ENCODE assay signal across 21 cellular contexts in the genomic region with DNA sequence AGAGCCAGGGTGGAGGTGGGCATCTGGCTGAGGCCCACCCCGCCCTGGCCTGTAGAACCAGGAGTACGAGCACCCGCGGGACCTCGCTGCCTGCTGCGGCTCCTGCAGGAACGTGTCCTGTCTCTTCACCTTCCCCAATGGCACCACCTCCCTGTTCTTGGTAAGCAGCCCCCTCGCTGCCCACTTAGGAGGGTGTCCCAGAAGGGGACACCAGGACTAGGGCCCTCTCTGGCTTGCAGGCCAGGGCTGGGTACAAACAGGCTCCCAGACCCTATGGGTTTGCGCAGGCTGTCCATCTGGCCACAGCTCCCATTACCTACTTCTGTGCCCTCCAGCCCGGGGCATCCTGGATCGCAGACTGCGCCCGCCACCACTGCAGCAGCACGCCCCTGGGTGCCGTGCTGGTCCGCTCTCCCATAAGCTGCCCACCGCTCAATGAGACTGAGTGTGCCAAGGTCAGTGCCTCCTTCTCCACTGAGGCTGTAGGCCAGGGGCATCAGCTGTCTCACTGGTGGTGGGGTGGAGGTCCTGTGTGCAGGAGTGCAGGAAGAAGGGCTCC.
"Had no signal": no experiment of that assay in that cellular context is flagged by ENCODE, and none has a peak within 500 bp of the region (broad histone marks: within the 10 kb centered on the region; RNA-seq: fewer than 3 reads in every experiment).

No MANE protein-coding gene starts in this region.

- H3K27me3 ChIP-seq: gastrocnemius medialis, neutrophil, right lobe of liver, tibial nerve, vagina had no signal

- H3K4me3 ChIP-seq: dorsolateral prefrontal cortex, gastrocnemius medialis, lower lobe of right lung, right lobe of liver, thoracic aorta, tibial nerve, vagina had no signal

- H3K9me3 Mint-ChIP-seq: natural killer cell; stimulated activated naive B cell treated with anti-CD40 and anti-IgM and Interleukin-4, amounts not matched to agents 10 μg/mL and 1 μg/mL and 100 μg/mL, for 72 hours; stimulated activated naive CD8-positive, alpha-beta T cell treated with anti-CD3 and anti-CD28 coated beads, Interleukin-15, Interleukin-2, amounts not matched to agents 100 ng/mL and 50 ng/mL, for 24 hours had no signal

- H3K4me1 Mint-ChIP-seq: stimulated activated naive B cell treated with anti-CD40 and anti-IgM and Interleukin-4, amounts not matched to agents 10 μg/mL and 1 μg/mL and 100 μg/mL, for 72 hours had no signal

- H3K27ac Mint-ChIP-seq: natural killer cell; progenitor cell of endocrine pancreas; stimulated activated naive B cell treated with anti-CD40 and anti-IgM and Interleukin-4, amounts not matched to agents 10 μg/mL and 1 μg/mL and 100 μg/mL, for 72 hours; stimulated activated naive CD8-positive, alpha-beta T cell treated with anti-CD3 and anti-CD28 coated beads, Interleukin-15, Interleukin-2, amounts not matched to agents 100 ng/mL and 50 ng/mL, for 24 hours had no signal

- H3K4me1 ChIP-seq: gastrocnemius medialis, lower lobe of right lung, parathyroid adenoma, right lobe of liver, tibial nerve, vagina had no signal

- H3K36me3 Mint-ChIP-seq: natural killer cell; stimulated activated naive B cell treated with anti-CD40 and anti-IgM and Interleukin-4, amounts not matched to agents 10 μg/mL and 1 μg/mL and 100 μg/mL, for 72 hours had no signal

- H3K27ac ChIP-seq: dorsolateral prefrontal cortex, epithelial cell of prostate, gastrocnemius medialis, lower lobe of right lung, neutrophil, parathyroid adenoma, right lobe of liver, thoracic aorta, tibial nerve, vagina had no signal

- H3K9ac ChIP-seq: parathyroid adenoma had no signal

- H3K36me3 ChIP-seq: gastrocnemius medialis, lower lobe of right lung, neutrophil, right lobe of liver, thoracic aorta, tibial nerve, vagina had no signal

- H3K79me2 ChIP-seq: parathyroid adenoma had no signal

- H3K27me3 Mint-ChIP-seq: stimulated activated naive B cell treated with anti-CD40 and anti-IgM and Interleukin-4, amounts not matched to agents 10 μg/mL and 1 μg/mL and 100 μg/mL, for 72 hours; stimulated activated naive CD8-positive, alpha-beta T cell treated with anti-CD3 and anti-CD28 coated beads, Interleukin-15, Interleukin-2, amounts not matched to agents 100 ng/mL and 50 ng/mL, for 24 hours had no signal

- H2AFZ ChIP-seq: parathyroid adenoma had no signal

- H3K4me3 Mint-ChIP-seq: natural killer cell; stimulated activated naive B cell treated with anti-CD40 and anti-IgM and Interleukin-4, amounts not matched to agents 10 μg/mL and 1 μg/mL and 100 μg/mL, for 72 hours; stimulated activated naive CD8-positive, alpha-beta T cell treated with anti-CD3 and anti-CD28 coated beads, Interleukin-15, Interleukin-2, amounts not matched to agents 100 ng/mL and 50 ng/mL, for 24 hours had no signal

- H3K9me3 ChIP-seq: gastrocnemius medialis, lower lobe of right lung, neutrophil, right lobe of liver, thoracic aorta, tibial nerve, vagina had no signal

- DNase-seq: dorsolateral prefrontal cortex; effector CD4-positive, alpha-beta T cell; foreskin fibroblast; gastrocnemius medialis; head of caudate nucleus; left ventricle myocardium superior; lower lobe of right lung; natural killer cell; right lobe of liver; small intestine; stimulated activated CD4-positive, alpha-beta T cell treated with anti-CD3 and anti-CD28 coated beads, Interleukin-15, amount 100 ng/mL, for 24 hours; stimulated activated CD4-positive, alpha-beta T cell treated with anti-CD3 and anti-CD28 coated beads, Interleukin-2, amount 100 ng/mL, for 48 hours; stimulated activated naive B cell treated with anti-CD40 and anti-IgM and Interleukin-4, amounts not matched to agents 10 μg/mL and 1 μg/mL and 100 μg/mL, for 72 hours had no signal
